Comparison of ENCODE assay signal across 18 cellular contexts in the genomic region with DNA sequence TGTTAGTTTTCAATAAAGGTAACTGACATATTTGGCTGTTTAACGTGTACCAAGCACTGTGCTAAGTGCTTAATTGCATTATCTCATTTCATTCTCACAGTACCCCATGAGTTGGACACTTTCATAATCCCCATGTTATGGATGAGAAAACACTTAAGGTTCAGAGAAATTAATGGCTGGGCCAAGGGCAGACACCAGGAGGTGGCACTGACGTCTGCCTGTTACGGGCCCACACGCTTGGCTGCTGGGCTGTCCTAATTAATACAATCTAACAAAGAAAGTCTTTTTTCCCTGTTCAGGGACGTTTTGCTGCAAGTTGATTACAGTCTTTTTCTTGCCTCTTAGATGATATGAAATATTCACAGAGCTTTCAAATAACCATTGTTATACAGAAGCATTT. TPM values are rescaled to one million over a fixed set of nuclear protein-coding genes. Genes with fewer than 3 reads are reported as not detected.
DNase-seq lines count a peak whose midpoint lies in the region; ATAC-seq and TF ChIP-seq lines count a peak whose summit lies in the region.
"Had no signal": no experiment of that assay in that cellular context is flagged by ENCODE, and none has a peak within 500 bp of the region (broad histone marks: within the 10 kb centered on the region; RNA-seq: fewer than 3 reads in every experiment).

No MANE protein-coding gene starts in this region.

- ATAC-seq in HG02870 (IDR thresholded peaks at IDR 0.05; ENCODE audit: unreplicated experiment): no peak
- ATAC-seq: GM12878, HCT116 had no signal

- DNase-seq in NCI-H82 (lab: John Stamatoyannopoulos, UW) (peak; percentile 6), NCI-H82 treated with DMSO at 0.1 percent for 48 hours (lab: John Stamatoyannopoulos, UW; ENCODE audit: unreplicated experiment) (no peak), globus pallidus (ENCODE audit: low spot score) (peak; percentile 51), neural progenitor cell (ENCODE audit: low spot score) (no peak), type B pancreatic cell (ENCODE audit: extremely low spot score, unreplicated experiment) (no peak), HCEC 1CT (no peak)
- DNase-seq in activated naive CD8-positive, alpha-beta T cell treated with anti-CD3 and anti-CD28 coated beads for 36 hours: no peak
- DNase-seq: CD4-positive, CD25-positive, alpha-beta regulatory T cell; DMS79 had no signal

- H3K4me3 ChIP-seq in neural progenitor cell: no peak overlapping the region
- H3K4me3 ChIP-seq: BLaER1, GM12878 had no signal

- no peak overlapping the region for H2AFZ ChIP-seq in neural progenitor cell (replicated peaks)

- H3K4me1 Mint-ChIP-seq in neural progenitor cell: peaks cover 9% of the 10 kb centered on the region
- H3K4me1 Mint-ChIP-seq in type B pancreatic cell (ENCODE audit: unreplicated experiment): no peaks in the 10 kb centered on the region
- H3K4me1 Mint-ChIP-seq in activated naive CD8-positive, alpha-beta T cell treated with anti-CD3 and anti-CD28 coated beads for 36 hours: peaks cover 3% of the 10 kb centered on the region
- H3K4me1 Mint-ChIP-seq: CD4-positive, CD25-positive, alpha-beta regulatory T cell had no signal

- no peaks in the 10 kb centered on the region for H3F3A ChIP-seq in neural progenitor cell (ENCODE audit: low read depth)

- no peaks in the 10 kb centered on the region for H3K9me3 ChIP-seq in neural progenitor cell (ENCODE audit: low read depth)

- no peaks in the 10 kb centered on the region for H3K79me2 ChIP-seq in neural progenitor cell (ENCODE audit: low read depth)

- no peak overlapping the region for H3K9ac ChIP-seq in neural progenitor cell
- H3K9ac ChIP-seq: BLaER1 had no signal

- H3K27me3 Mint-ChIP-seq in neural progenitor cell (ENCODE audit: insufficient read depth, low read depth) (peaks cover 2% of the 10 kb centered on the region), type B pancreatic cell (no peaks in the 10 kb centered on the region)
- no peaks in the 10 kb centered on the region for H3K27me3 Mint-ChIP-seq in activated naive CD8-positive, alpha-beta T cell treated with anti-CD3 and anti-CD28 coated beads for 36 hours

- no peaks in the 10 kb centered on the region for H3K27me3 ChIP-seq in neural progenitor cell
- H3K27me3 ChIP-seq: BLaER1 had no signal

- H4K20me1 ChIP-seq in neural progenitor cell (ENCODE audit: low read depth): no peaks in the 10 kb centered on the region
- H4K20me1 ChIP-seq: BLaER1 had no signal

- no peak overlapping the region for H3K4me2 ChIP-seq in neural progenitor cell
- H3K4me2 ChIP-seq: BLaER1 had no signal

- H3K9me3 Mint-ChIP-seq in neural progenitor cell: peaks cover 12% of the 10 kb centered on the region
- peaks cover 5% of the 10 kb centered on the region for H3K9me3 Mint-ChIP-seq in type B pancreatic cell
- H3K9me3 Mint-ChIP-seq in activated naive CD8-positive, alpha-beta T cell treated with anti-CD3 and anti-CD28 coated beads for 36 hours: peaks cover 4% of the 10 kb centered on the region

- H3K36me3 Mint-ChIP-seq in neural progenitor cell (peaks cover 8% of the 10 kb centered on the region), type B pancreatic cell (peaks cover 3% of the 10 kb centered on the region)
- H3K36me3 Mint-ChIP-seq in activated naive CD8-positive, alpha-beta T cell treated with anti-CD3 and anti-CD28 coated beads for 36 hours: peaks cover 6% of the 10 kb centered on the region

- H3K4me3 Mint-ChIP-seq in neural progenitor cell: peak overlapping the region; percentile 1
- no peak overlapping the region for H3K4me3 Mint-ChIP-seq in type B pancreatic cell
- H3K4me3 Mint-ChIP-seq in activated naive CD8-positive, alpha-beta T cell treated with anti-CD3 and anti-CD28 coated beads for 36 hours: no peak overlapping the region
- H3K4me3 Mint-ChIP-seq: CD4-positive, CD25-positive, alpha-beta regulatory T cell had no signal

- no peaks in the 10 kb centered on the region for H3K36me3 ChIP-seq in neural progenitor cell
- H3K36me3 ChIP-seq: BLaER1 had no signal

- no peak overlapping the region for H3K27ac Mint-ChIP-seq in neural progenitor cell
- no peak overlapping the region for H3K27ac Mint-ChIP-seq in type B pancreatic cell
- H3K27ac Mint-ChIP-seq in activated naive CD8-positive, alpha-beta T cell treated with anti-CD3 and anti-CD28 coated beads for 36 hours: no peak overlapping the region
- H3K27ac Mint-ChIP-seq: CD4-positive, CD25-positive, alpha-beta regulatory T cell had no signal

- H3K4me1 ChIP-seq in neural progenitor cell: no peaks in the 10 kb centered on the region

- TF ChIP-seq CTCF in neural progenitor cell (IDR thresholded peaks at IDR 0.05) (no peak), type B pancreatic cell (conservative IDR thresholded peaks at IDR 0.05) (peak; percentile 13)

- H3K27ac ChIP-seq in neural progenitor cell: no peak overlapping the region
- H3K27ac ChIP-seq: 22Rv1, BLaER1 had no signal

RNA-seq across cellular contexts. Expression of gene DYDC2, which starts 16.1 kb away (rescaled TPM):
- total RNA-seq in neural progenitor cell (ENCODE audit: low replicate concordance): 5.8 and 6.9 TPM in 2 replicates
- 1.1 TPM in 1 of 2 replicates, not detected in the other for total RNA-seq in type B pancreatic cell (ENCODE audit: low replicate concordance)
- under 1 TPM in 1 of 2 experiments, not detected in 1; 0.42 TPM for total RNA-seq in activated naive CD8-positive, alpha-beta T cell treated with anti-CD3 and anti-CD28 coated beads for 36 hours
- total RNA-seq: A673; CD4-positive, CD25-positive, alpha-beta regulatory T cell; G401; GM12878; HT-29 had no signal

RNA-seq across cellular contexts. Expression of gene DYDC1, which starts 16.1 kb away (rescaled TPM):
- total RNA-seq in neural progenitor cell (ENCODE audit: low replicate concordance) (not detected in 2 replicates), type B pancreatic cell (ENCODE audit: low replicate concordance) (0.46 TPM in 1 of 2 replicates, not detected in the other)
- not detected for total RNA-seq in activated naive CD8-positive, alpha-beta T cell treated with anti-CD3 and anti-CD28 coated beads for 36 hours
- total RNA-seq: A673; CD4-positive, CD25-positive, alpha-beta regulatory T cell; G401; GM12878; H4; HT-29 had no signal

RNA-seq across cellular contexts. Expression of gene PRXL2A, which starts 35.7 kb away (rescaled TPM):
- 81.4 and 107 TPM in 2 replicates for total RNA-seq in neural progenitor cell (ENCODE audit: low replicate concordance)
- total RNA-seq in type B pancreatic cell (ENCODE audit: low replicate concordance): 73.5 and 89.2 TPM in 2 replicates
- total RNA-seq in activated naive CD8-positive, alpha-beta T cell treated with anti-CD3 and anti-CD28 coated beads for 36 hours: 10 to 100 TPM; 23.3 to 24.5 TPM

Comparison
In these comparisons a context has a peak if more than half of its experiments do, and no peak if none do; other contexts are left out.
1. DNase-seq: peak in NCI-H82 (single experiment) and globus pallidus (single experiment); none in NCI-H82 treated with DMSO at 0.1 percent for 48 hours (single experiment), neural progenitor cell (single experiment), type B pancreatic cell (single experiment), activated naive CD8-positive, alpha-beta T cell treated with anti-CD3 and anti-CD28 coated beads for 36 hours (single experiment) and HCEC 1CT (single experiment).